Comparison of ENCODE assay signal across 13 cellular contexts in genomic region chr13:41649659-41650058, GRCh38.
DNase-seq lines count a peak whose midpoint lies in the region; ATAC-seq and TF ChIP-seq lines count a peak whose summit lies in the region.
"Had no signal": no experiment of that assay in that cellular context is flagged by ENCODE, and none has a peak within 500 bp of the region (broad histone marks: within the 10 kb centered on the region; RNA-seq: fewer than 3 reads in every experiment).

No MANE protein-coding gene starts in this region.

- H3K9me3 ChIP-seq in psoas muscle: no peaks in the 10 kb centered on the region
- H3K9me3 ChIP-seq: neutrophil had no signal

- H3K27me3 ChIP-seq in psoas muscle (ENCODE audit: insufficient read depth in 3 of 3, low read length in 2 of 3): no peaks in the 10 kb centered on the region
- H3K27me3 ChIP-seq: neutrophil had no signal

- H3K4me3 ChIP-seq in fibroblast of mammary gland (ENCODE audit: control insufficient read depth, low read depth, low read length) (no peak overlapping the region), psoas muscle (no peak overlapping the region)

- intact Hi-C loops in psoas muscle (cut with DNase I): loop anchor here (5.0 to 10.0 kb wide), 5 partner anchors 37 to 297 kb away; partner anchors contain the start of gene RGCC (in 2 of the 2)

- 70 to 80% (median 72%) methylated on average over 3 of the region's 3 CpGs for WGBS in psoas muscle, 3 donors

- H3K4me1 ChIP-seq in psoas muscle: peaks cover 12% of the 10 kb centered on the region

- no peaks in the 10 kb centered on the region for H3K36me3 ChIP-seq in psoas muscle (ENCODE audit: insufficient read depth in 1 of 2, low read depth in 1 of 2)
- H3K36me3 ChIP-seq: neutrophil had no signal

- no peak overlapping the region for H3K27ac ChIP-seq in psoas muscle
- H3K27ac ChIP-seq: neutrophil had no signal

- DNase-seq in NCI-H82 (lab: John Stamatoyannopoulos, UW) (peak; percentile 39), NCI-H82 treated with DMSO at 0.1 percent for 48 hours (lab: John Stamatoyannopoulos, UW; ENCODE audit: unreplicated experiment) (no peak), RKO (ENCODE audit: low spot score) (peak; percentile 14), fibroblast of mammary gland (ENCODE audit: low read depth) (peak; percentile 28), psoas muscle (no peak), inferior parietal cortex (ENCODE audit: extremely low spot score) (no peak)
- DNase-seq: activated CD4-positive, alpha-beta T cell treated with anti-CD3 and anti-CD28 coated beads, Interleukin-2, amount 50 U/mL, for 48 hours; AML-193; NCI-H187; SHP77 had no signal

- ATAC-seq in psoas muscle (no peak), HG03159 (IDR thresholded peaks at IDR 0.05; ENCODE audit: unreplicated experiment) (no peak), GM21390 (IDR thresholded peaks at IDR 0.05; ENCODE audit: unreplicated experiment) (no peak)

- TF ChIP-seq CTCF in fibroblast of mammary gland (conservative IDR thresholded peaks at IDR 0.05; ENCODE audit: control insufficient read depth, insufficient read depth, low read depth, low read length) (peak; percentile 43), psoas muscle (IDR thresholded peaks at IDR 0.05) (peak; percentile 18)

Comparison
In these comparisons a context has a peak if more than half of its experiments do, and no peak if none do; other contexts are left out.
1. DNase-seq: peak in NCI-H82 (single experiment), RKO (single experiment) and fibroblast of mammary gland (single experiment); none in NCI-H82 treated with DMSO at 0.1 percent for 48 hours (single experiment), psoas muscle (0 of 2) and inferior parietal cortex (single experiment).